17 cellular contexts compared by ENCODE assay signal in the genomic region with DNA sequence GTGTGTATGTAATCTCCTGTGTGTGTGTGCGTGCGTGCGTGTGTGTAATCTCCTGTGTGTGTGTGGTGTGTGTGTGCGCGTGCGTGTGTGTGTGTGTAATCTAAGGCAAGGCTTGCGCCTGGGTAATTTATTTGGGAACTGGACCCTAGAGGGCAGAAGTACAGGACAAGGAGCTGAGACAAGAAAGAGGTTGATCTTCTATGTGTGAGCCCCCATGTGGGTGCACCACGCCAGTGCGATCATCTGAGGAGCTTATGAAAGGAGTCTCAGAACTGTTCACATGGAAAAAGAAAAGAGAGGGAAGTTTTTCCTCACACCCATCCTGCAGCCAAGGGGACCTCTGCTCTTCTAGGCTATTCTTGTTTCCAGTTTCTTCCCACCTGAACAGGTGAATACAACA.
A peak's percentile ranks its signal among the peaks of the same experiment; 100 is the strongest.
DNase-seq lines count a peak whose midpoint lies in the region; ATAC-seq, FAIRE-seq and TF ChIP-seq lines count a peak whose summit lies in the region.
"Had no signal": no experiment of that assay in that cellular context is flagged by ENCODE, and none has a peak within 500 bp of the region (broad histone marks: within the 10 kb centered on the region; RNA-seq: fewer than 3 reads in every experiment).

No MANE protein-coding gene starts in this region.

- H3K4me3 ChIP-seq in HepG2 (replicated peaks in 1 of 3; ENCODE audit: insufficient read depth in 1 of 3, low read depth in 2 of 3, low read length in 3 of 3), result no peak overlapping the region
- H3K4me3 ChIP-seq in right lobe of liver, result no peak overlapping the region
- no peak overlapping the region for H3K4me3 ChIP-seq in coronary artery

- H3K9me3 Mint-ChIP-seq in endothelial cell (ENCODE audit: unreplicated experiment), result no peaks in the 10 kb centered on the region
- H3K9me3 Mint-ChIP-seq: activated naive CD8-positive, alpha-beta T cell treated with anti-CD3 and anti-CD28 coated beads for 36 hours had no signal

- no TSS peak for BruUV-seq in HepG2 (replicated peaks; lab: Mats Ljungman, UMichigan)

- peak; percentile 28 for DNase-seq in HepG2 (ENCODE audit: low spot score)
- DNase-seq in right lobe of liver, result no peak
- DNase-seq in NCI-H345 (lab: John Stamatoyannopoulos, UW), result peak; percentile 14
- DNase-seq in endothelial cell (ENCODE audit: low spot score), result peak; percentile 48
- peak; percentile 37 for DNase-seq in urothelium cell line (ENCODE audit: low spot score)
- DNase-seq in coronary artery (ENCODE audit: low spot score), result no peak
- DNase-seq: activated B cell treated with CpG ODN at 0.5 μM for 24 hours; activated CD8-positive, alpha-beta memory T cell treated with anti-CD3 and anti-CD28 coated beads, Interleukin-2, amount 50 U/mL, for 4 hours; activated naive CD8-positive, alpha-beta T cell treated with anti-CD3 and anti-CD28 coated beads for 36 hours; caudate nucleus; left cardiac atrium; NCI-H1105; NK-92 treated with Interleukin-12 subunit alpha and Interleukin-12 subunit beta, amount 100 ng/mL, for 24 hours; stimulated activated CD4-positive, alpha-beta T cell treated with anti-CD3 and anti-CD28 coated beads, Interleukin-4, amount 100 ng/mL, for 24 hours had no signal

- CTCF ChIA-PET in HepG2 (lab: Yijun Ruan, JAX; ENCODE audit: low intra/inter-chr PET ratio, low total read pairs), result no interaction called here

- intact Hi-C loops in HepG2 (cut with micrococcal nuclease; ENCODE audit: unreplicated experiment) (no loop called here), right lobe of liver (cut with DNase I) (no loop called here)

- no peaks in the 10 kb centered on the region for H3K4me1 ChIP-seq in HepG2 (ENCODE audit: insufficient read depth, low read length)
- H3K4me1 ChIP-seq in right lobe of liver, result no peaks in the 10 kb centered on the region

- H3K4me2 ChIP-seq in HepG2 (ENCODE audit: low read depth, low read length), result no peak overlapping the region

- no peak for TF ChIP-seq EP300 in HepG2 (IDR thresholded peaks at IDR 0.05; ENCODE audit: low read depth in 2 of 2, low read length in 2 of 2)
- TF ChIP-seq EP300 in HepG2 (CRISPR knock-in tag; IDR thresholded peaks at IDR 0.05; ENCODE audit: borderline replicate concordance), result no peak

- in situ Hi-C loops in HepG2 (cut with HindIII; ENCODE audit: extremely low pct_ligation_motif_present, low pct_unique_long_range_greater_than_20kb), result no loop called here

- H3K27me3 ChIP-seq in HepG2 (ENCODE audit: control insufficient read depth in 1 of 2, insufficient read depth in 2 of 2, low read length in 2 of 2), result no peaks in the 10 kb centered on the region
- no peaks in the 10 kb centered on the region for H3K27me3 ChIP-seq in right lobe of liver

- H3K27ac Mint-ChIP-seq in endothelial cell (ENCODE audit: unreplicated experiment), result no peak overlapping the region
- H3K27ac Mint-ChIP-seq: activated B cell treated with CpG ODN at 0.5 μM for 24 hours; activated naive CD8-positive, alpha-beta T cell treated with anti-CD3 and anti-CD28 coated beads for 36 hours; stimulated activated memory B cell treated with anti-CD40 and anti-IgM and Interleukin-4, amounts not matched to agents 10 μg/mL and 1 μg/mL and 100 μg/mL, for 72 hours had no signal

- H3K27ac ChIP-seq in HepG2 (ENCODE audit: extremely low read length, insufficient read depth, low read length) (no peak overlapping the region), right lobe of liver (no peak overlapping the region), coronary artery (no peak overlapping the region)

- TF ChIP-seq POLR2A in HepG2 (IDR thresholded peaks at IDR 0.05; ENCODE audit: insufficient read depth in 1 of 2, low read depth in 2 of 2, low read length in 2 of 2) (no peak), right lobe of liver (IDR thresholded peaks at IDR 0.05) (no peak)

- H3K36me3 Mint-ChIP-seq in endothelial cell (ENCODE audit: low read depth, unreplicated experiment), result peaks cover 8% of the 10 kb centered on the region
- H3K36me3 Mint-ChIP-seq: activated naive CD8-positive, alpha-beta T cell treated with anti-CD3 and anti-CD28 coated beads for 36 hours; stimulated activated memory B cell treated with anti-CD40 and anti-IgM and Interleukin-4, amounts not matched to agents 10 μg/mL and 1 μg/mL and 100 μg/mL, for 72 hours had no signal

- no peak for TF ChIP-seq RAD21 in HepG2 (CRISPR knock-in tag; IDR thresholded peaks at IDR 0.05)

- POLR2A ChIA-PET in HepG2 (lab: Yijun Ruan, JAX), result no interaction called here

- ATAC-seq in HepG2, result peak; percentile 80
- no peak for ATAC-seq in right lobe of liver
- no peak for ATAC-seq in HG02981 (IDR thresholded peaks at IDR 0.05; ENCODE audit: unreplicated experiment)
- ATAC-seq in HG03520 (IDR thresholded peaks at IDR 0.05; ENCODE audit: unreplicated experiment), result no peak
- ATAC-seq: left cardiac atrium; stimulated activated memory B cell treated with anti-CD40 and anti-IgM and Interleukin-4, amounts not matched to agents 10 μg/mL and 1 μg/mL and 100 μg/mL, for 72 hours had no signal

- H2AFZ ChIP-seq in HepG2 (ENCODE audit: low read length), result no peak overlapping the region

- peaks cover 22% of the 10 kb centered on the region for H3K4me1 Mint-ChIP-seq in endothelial cell (ENCODE audit: unreplicated experiment)
- H3K4me1 Mint-ChIP-seq: activated B cell treated with CpG ODN at 0.5 μM for 24 hours; stimulated activated memory B cell treated with anti-CD40 and anti-IgM and Interleukin-4, amounts not matched to agents 10 μg/mL and 1 μg/mL and 100 μg/mL, for 72 hours had no signal

- no peak overlapping the region for H3K4me3 Mint-ChIP-seq in endothelial cell (ENCODE audit: unreplicated experiment)
- H3K4me3 Mint-ChIP-seq: activated B cell treated with CpG ODN at 0.5 μM for 24 hours; activated naive CD8-positive, alpha-beta T cell treated with anti-CD3 and anti-CD28 coated beads for 36 hours; stimulated activated memory B cell treated with anti-CD40 and anti-IgM and Interleukin-4, amounts not matched to agents 10 μg/mL and 1 μg/mL and 100 μg/mL, for 72 hours had no signal

- 84% methylated on average over 9 of the region's 9 CpGs for WGBS in HepG2 (ENCODE audit: low lambda C conversion rate)
- 79% methylated on average over 6 of the region's 9 CpGs for WGBS in right lobe of liver (ENCODE audit: insufficient coverage, low coverage, low lambda C conversion rate, missing lambda C conversion rate)

- peak; percentile 18 for FAIRE-seq in HepG2 (lab: Jason Lieb, UNC)
- no peak for FAIRE-seq in urothelium cell line (lab: Jason Lieb, UNC)

- TF ChIP-seq CTCF in HepG2 (CRISPR knock-in tag; IDR thresholded peaks at IDR 0.05) (no peak), right lobe of liver (IDR thresholded peaks at IDR 0.05) (no peak), endothelial cell (IDR thresholded peaks at IDR 0.05; ENCODE audit: unreplicated experiment) (peak; percentile 31), coronary artery (IDR thresholded peaks at IDR 0.05) (no peak)

- no peaks in the 10 kb centered on the region for H4K20me1 ChIP-seq in HepG2 (ENCODE audit: insufficient read depth, low read length)

- H3K36me3 ChIP-seq in HepG2 (replicated peaks in 1 of 2; ENCODE audit: control insufficient read depth in 1 of 2, insufficient read depth in 2 of 2, low read length in 2 of 2) (no peaks in the 10 kb centered on the region), right lobe of liver (no peaks in the 10 kb centered on the region)

- H3K9ac ChIP-seq in HepG2 (ENCODE audit: insufficient read depth, low read depth, low read length), result no peak overlapping the region

- H3K79me2 ChIP-seq in HepG2 (ENCODE audit: insufficient read depth, low read length), result no peaks in the 10 kb centered on the region

- H3K9me3 ChIP-seq in HepG2 (ENCODE audit: low read length) (no peaks in the 10 kb centered on the region), right lobe of liver (no peaks in the 10 kb centered on the region)

- H3K27me3 Mint-ChIP-seq in endothelial cell (ENCODE audit: unreplicated experiment), result peaks cover 1% of the 10 kb centered on the region

TF ChIP-seq in HepG2, 621 proteins besides CTCF, POLR2A, EP300 and RAD21:
- TF ChIP-seq SMC3 (IDR thresholded peaks at IDR 0.05; ENCODE audit: low read length) (peak; percentile 17; the same call in 1 of the 2 replicates), SPEN (CRISPR knock-in tag; IDR thresholded peaks at IDR 0.05; ENCODE audit: low read depth) (no peak)

Comparison
In these comparisons a context has a peak if more than half of its experiments do, and no peak if none do; other contexts are left out.
1. DNase-seq: peak in HepG2 (single experiment), NCI-H345 (single experiment), endothelial cell (single experiment) and urothelium cell line (single experiment); none in right lobe of liver (0 of 3) and coronary artery (single experiment).